In genomic region chr1:221203224-221204054, GRCh38 we compare ENCODE assay signal across 8 cellular contexts.
DNase-seq lines count a peak whose midpoint lies in the region; ATAC-seq lines count a peak whose summit lies in the region.

No MANE protein-coding gene starts in this region.

- ATAC-seq in HG02973 (IDR thresholded peaks at IDR 0.05; ENCODE audit: unreplicated experiment), result peak; percentile 62

- DNase-seq in NCI-H1417 (lab: John Stamatoyannopoulos, UW) (peak; percentile 43 to 80 (median 47)), NCI-H1417 treated with DMSO at 0.1 percent for 48 hours (lab: John Stamatoyannopoulos, UW) (no peak), NCI-H226 (peak; percentile 7), ecto neural progenitor cell (ENCODE audit: low spot score) (peak; percentile 81), medulla oblongata (ENCODE audit: extremely low spot score) (peak; percentile 90)
- DNase-seq in activated CD4-positive, alpha-beta T cell treated with anti-CD3 and anti-CD28 coated beads, Interleukin-2, amount 50 U/mL, for 1 hour, result peak; percentile 49
- peak; percentile 35 for DNase-seq in stimulated activated CD8-positive, alpha-beta memory T cell treated with anti-CD3 and anti-CD28 coated beads, Interleukin-12 subunit alpha, Interleukin-12 subunit beta, amount 100 ng/mL, for 24 hours (ENCODE audit: extremely low read depth)
